ENCODE assay signal across 12 cellular contexts in the genomic region with DNA sequence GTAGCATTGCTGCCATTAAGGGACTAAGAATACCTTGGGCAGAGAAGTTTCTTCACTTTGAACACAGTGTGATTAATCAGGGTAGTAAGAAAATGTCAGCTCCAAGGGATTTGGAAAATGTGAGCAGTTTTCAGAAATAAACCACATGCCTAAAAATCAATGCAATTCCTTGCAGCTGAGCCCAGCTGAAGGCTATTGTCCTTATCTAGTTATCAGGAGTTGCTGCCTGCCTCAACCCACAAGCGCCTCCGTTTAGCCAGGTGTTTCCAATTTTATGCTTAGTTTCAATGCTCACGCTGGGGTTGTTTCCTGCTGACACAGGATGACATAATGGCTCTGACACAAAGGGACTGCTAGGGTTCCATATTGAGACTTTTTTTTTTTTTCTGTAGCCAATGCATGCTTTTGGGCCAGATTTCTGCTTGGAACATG.
DNase-seq lines count a peak whose midpoint lies in the region; ATAC-seq, FAIRE-seq and TF ChIP-seq lines count a peak whose summit lies in the region.
"Had no signal": no experiment of that assay in that cellular context is flagged by ENCODE, and none has a peak within 500 bp of the region (broad histone marks: within the 10 kb centered on the region; RNA-seq: fewer than 3 reads in every experiment).

No MANE protein-coding gene starts in this region.

- no peaks in the 10 kb centered on the region for H3K79me1 ChIP-seq in H1 (ENCODE audit: low read depth, low read length)

- no peak for TF ChIP-seq RAD21 in H1 (IDR thresholded peaks at IDR 0.05 in 1 of 2, conservative IDR thresholded peaks at IDR 0.05 in 1 of 2; ENCODE audit: low read depth in 2 of 2, low read length in 2 of 2)

- TF ChIP-seq POLR2A in H1 (IDR thresholded peaks at IDR 0.05; ENCODE audit: control extremely low read depth in 1 of 2, low read depth in 2 of 2, low read length in 2 of 2) = no peak

- intact Hi-C loops in activated CD4-positive, alpha-beta T cell treated with anti-CD3 and anti-CD28 coated beads, Interleukin-2, amount 10 ng/mL, durations not matched to agents 24 days and 14 days (cut with micrococcal nuclease) = loop anchor here (5.0 kb wide), 1 partner anchor 75 kb away; no protein-coding TSS in a partner anchor

- H4K20me1 ChIP-seq in H1 (replicated peaks in 1 of 2; ENCODE audit: control insufficient read depth in 1 of 2, insufficient read depth in 2 of 2, low read length in 2 of 2) = no peaks in the 10 kb centered on the region

- no peak overlapping the region for H2BK20ac ChIP-seq in H1 (ENCODE audit: low read length)

- no peaks in the 10 kb centered on the region; the same call in 1 of the 2 replicates for H3K23me2 ChIP-seq in H1 (ENCODE audit: low read depth, low read length)

- no peaks in the 10 kb centered on the region for H3K27me3 Mint-ChIP-seq in activated CD4-positive, alpha-beta T cell treated with anti-CD3 and anti-CD28 coated beads, Interleukin-2, amount 10 ng/mL, durations not matched to agents 24 days and 14 days
- no peaks in the 10 kb centered on the region for H3K27me3 Mint-ChIP-seq in activated CD4-positive, alpha-beta T cell treated with anti-CD3 and anti-CD28 coated beads, Interleukin-2, amount 10 ng/mL, durations not matched to agents 7 days and 5 days
- H3K27me3 Mint-ChIP-seq: B cell had no signal

- WGBS in H1 (ENCODE audit: extremely low coverage in 1 of 2, insufficient coverage in 1 of 2, insufficient read length in 1 of 2, insufficient replicate concordance in 2 of 2, low coverage in 1 of 2, low lambda C conversion rate in 2 of 2, missing lambda C conversion rate in 1 of 2), 2 experiments = 26% methylated on average over 3 of the region's 3 CpGs; no CpG with 5 or more reads in 1 of the 2 experiments

- H3K9me3 ChIP-seq in H1 (ENCODE audit: insufficient read depth in 2 of 2, low read depth in 1 of 2, low read length in 1 of 2) = peaks cover 4 to 8% of the 10 kb centered on the region in 2 experiments; a peak in 2 of 4 replicates

- H3K4ac ChIP-seq in H1 (replicated peaks; ENCODE audit: insufficient read length, low read depth, low read length) = no peak overlapping the region

- no peak overlapping the region for H4K8ac ChIP-seq in H1 (ENCODE audit: extremely low read depth, insufficient read depth, low read length)

- H3K14ac ChIP-seq in H1 (ENCODE audit: insufficient read length) = no peak overlapping the region

- H4K5ac ChIP-seq in H1 (ENCODE audit: insufficient read length, low read depth, low read length) = no peak overlapping the region

- CTCF ChIA-PET in activated CD4-positive, alpha-beta T cell treated with anti-CD3 and anti-CD28 coated beads, Interleukin-2, amount 10 ng/mL, durations not matched to agents 7 days and 5 days (lab: Charles Lee) = interaction anchor here (1.1 to 1.3 kb wide), 2 partner anchors 11 to 87 kb away, joined by 4 read pairs; no protein-coding TSS in a partner anchor
- CTCF ChIA-PET in H1 (lab: Charles Lee; ENCODE audit: partially characterized antibody) = interaction anchor here (0.9 to 1.2 kb wide), 3 partner anchors 11 to 28 kb away, joined by 3 read pairs; no protein-coding TSS in a partner anchor

- H2BK5ac ChIP-seq in H1 (ENCODE audit: low read depth, low read length) = no peak overlapping the region

- ATAC-seq in HG03439 (IDR thresholded peaks at IDR 0.05; ENCODE audit: unreplicated experiment) = no peak
- ATAC-seq: left colon had no signal

- H4K91ac ChIP-seq in H1 (replicated peaks; ENCODE audit: insufficient read length, low read length) = no peak overlapping the region

- FAIRE-seq in H1 (lab: Jason Lieb, UNC) = peak; percentile 36

- no peak overlapping the region for H3K9ac ChIP-seq in H1 (replicated peaks in 1 of 4; ENCODE audit: extremely low read depth in 1 of 4, low read depth in 3 of 4, low read length in 3 of 4)

- peaks cover 0 to 11% (median 0%) of the 10 kb centered on the region in 4 experiments; a peak in 2 of 7 replicates for H3K4me1 ChIP-seq in H1 (replicated peaks in 1 of 4; ENCODE audit: control insufficient read depth in 3 of 4, insufficient read depth in 4 of 4, low read length in 3 of 4)

- H2BK15ac ChIP-seq in H1 (ENCODE audit: low read length) = no peak overlapping the region

- no peak for DNase-seq in activated CD4-positive, alpha-beta T cell treated with anti-CD3 and anti-CD28 coated beads, Interleukin-2, amount 10 ng/mL, durations not matched to agents 24 days and 14 days
- no peak for DNase-seq in activated CD4-positive, alpha-beta T cell treated with anti-CD3 and anti-CD28 coated beads, Interleukin-2, amount 10 ng/mL, durations not matched to agents 7 days and 5 days
- peak; percentile 99 for DNase-seq in NCI-H146 (lab: John Stamatoyannopoulos, UW)
- DNase-seq in H1 (ENCODE audit: low read depth in 1 of 2, low spot score in 2 of 2) = no peak
- DNase-seq in non-pigmented ciliary epithelial cell (ENCODE audit: low read depth) = peak; percentile 84
- DNase-seq in SKM-1 (lab: John Stamatoyannopoulos, UW; ENCODE audit: unreplicated experiment) = no peak
- DNase-seq in HK-2 (ENCODE audit: unreplicated experiment) = no peak
- DNase-seq: activated naive CD4-positive, alpha-beta T cell; left colon; stimulated activated CD4-positive, alpha-beta T cell treated with anti-CD3 and anti-CD28 coated beads, Interleukin-4, amount 100 ng/mL, for 24 hours had no signal

- peaks cover 11% of the 10 kb centered on the region for H3K36me3 Mint-ChIP-seq in activated CD4-positive, alpha-beta T cell treated with anti-CD3 and anti-CD28 coated beads, Interleukin-2, amount 10 ng/mL, durations not matched to agents 24 days and 14 days (ENCODE audit: low read depth)
- H3K36me3 Mint-ChIP-seq in activated CD4-positive, alpha-beta T cell treated with anti-CD3 and anti-CD28 coated beads, Interleukin-2, amount 10 ng/mL, durations not matched to agents 7 days and 5 days (ENCODE audit: low read depth) = peaks cover 11% of the 10 kb centered on the region

- H3K23ac ChIP-seq in H1 (ENCODE audit: insufficient read length) = no peak overlapping the region

- peaks cover 4% of the 10 kb centered on the region for H3K9me3 Mint-ChIP-seq in activated CD4-positive, alpha-beta T cell treated with anti-CD3 and anti-CD28 coated beads, Interleukin-2, amount 10 ng/mL, durations not matched to agents 24 days and 14 days
- H3K9me3 Mint-ChIP-seq in activated CD4-positive, alpha-beta T cell treated with anti-CD3 and anti-CD28 coated beads, Interleukin-2, amount 10 ng/mL, durations not matched to agents 7 days and 5 days = peaks cover 12% of the 10 kb centered on the region

- POLR2A ChIA-PET in activated CD4-positive, alpha-beta T cell treated with anti-CD3 and anti-CD28 coated beads, Interleukin-2, amount 10 ng/mL, durations not matched to agents 7 days and 5 days (lab: Charles Lee) = no interaction called here
- POLR2A ChIA-PET in H1 (lab: Charles Lee; ENCODE audit: partially characterized antibody) = no interaction called here

- H3K79me2 ChIP-seq in H1 (ENCODE audit: control insufficient read depth in 1 of 2, insufficient read depth in 2 of 2, low read length in 2 of 2) = no peaks in the 10 kb centered on the region

- no peaks in the 10 kb centered on the region; a peak in 1 of 8 replicates for H3K36me3 ChIP-seq in H1 (ENCODE audit: control insufficient read depth in 2 of 4, insufficient read depth in 4 of 4, low read length in 3 of 4)

- peak overlapping the region; percentile 3; the same call in 1 of the 2 replicates for H3K18ac ChIP-seq in H1 (ENCODE audit: extremely low read depth, low read length)

- no peak for TF ChIP-seq CTCF in H1 (IDR thresholded peaks at IDR 0.05; ENCODE audit: control extremely low read depth in 1 of 3, insufficient read depth in 1 of 3, low read depth in 1 of 3, low read length in 3 of 3)

- H2AFZ ChIP-seq in H1 (ENCODE audit: low read length) = no peak overlapping the region

- no peak for TF ChIP-seq EP300 in H1 (IDR thresholded peaks at IDR 0.05; ENCODE audit: borderline replicate concordance in 1 of 2, low read depth in 2 of 2, low read length in 2 of 2)

- H2AK5ac ChIP-seq in H1 (ENCODE audit: low read depth, low read length) = no peak overlapping the region

- H3K4me3 Mint-ChIP-seq in activated CD4-positive, alpha-beta T cell treated with anti-CD3 and anti-CD28 coated beads, Interleukin-2, amount 10 ng/mL, durations not matched to agents 24 days and 14 days = no peak overlapping the region
- no peak overlapping the region for H3K4me3 Mint-ChIP-seq in activated CD4-positive, alpha-beta T cell treated with anti-CD3 and anti-CD28 coated beads, Interleukin-2, amount 10 ng/mL, durations not matched to agents 7 days and 5 days
- H3K4me3 Mint-ChIP-seq: B cell had no signal

- H3K56ac ChIP-seq in H1 (replicated peaks; ENCODE audit: insufficient read length, low read depth, low read length) = no peak overlapping the region

- H3K4me1 Mint-ChIP-seq in activated CD4-positive, alpha-beta T cell treated with anti-CD3 and anti-CD28 coated beads, Interleukin-2, amount 10 ng/mL, durations not matched to agents 24 days and 14 days = peaks cover 12% of the 10 kb centered on the region
- H3K4me1 Mint-ChIP-seq in activated CD4-positive, alpha-beta T cell treated with anti-CD3 and anti-CD28 coated beads, Interleukin-2, amount 10 ng/mL, durations not matched to agents 7 days and 5 days = peaks cover 5% of the 10 kb centered on the region
- H3K4me1 Mint-ChIP-seq: B cell had no signal

- no peak overlapping the region; the same call in 1 of the 2 replicates for H3K27ac ChIP-seq in H1 (ENCODE audit: low read depth, low read length)

- H3K27ac Mint-ChIP-seq in activated CD4-positive, alpha-beta T cell treated with anti-CD3 and anti-CD28 coated beads, Interleukin-2, amount 10 ng/mL, durations not matched to agents 24 days and 14 days = peak overlapping the region; percentile 46
- H3K27ac Mint-ChIP-seq in activated CD4-positive, alpha-beta T cell treated with anti-CD3 and anti-CD28 coated beads, Interleukin-2, amount 10 ng/mL, durations not matched to agents 7 days and 5 days = no peak overlapping the region
- H3K27ac Mint-ChIP-seq: B cell had no signal

- H3K27me3 ChIP-seq in H1 (replicated peaks in 1 of 4; ENCODE audit: control insufficient read depth in 3 of 4, extremely low read depth in 1 of 4, insufficient read depth in 3 of 4, low read length in 3 of 4) = no peaks in the 10 kb centered on the region

- no peak overlapping the region for H2BK120ac ChIP-seq in H1 (replicated peaks; ENCODE audit: low read depth, low read length)

- H3K4me3 ChIP-seq in H1 (ENCODE audit: extremely low read depth in 1 of 4, insufficient read depth in 2 of 4, low read depth in 3 of 4, low read length in 4 of 4) = no peak overlapping the region

- H3K4me2 ChIP-seq in H1 (ENCODE audit: insufficient read depth in 1 of 2, low read depth in 2 of 2, low read length in 2 of 2) = no peak overlapping the region

- H2BK12ac ChIP-seq in H1 (ENCODE audit: low read depth, low read length) = no peak overlapping the region

TF ChIP-seq in H1, 55 proteins besides CTCF, POLR2A, EP300 and RAD21:
- peak; percentile 33; the same call in 1 of the 2 replicates for TF ChIP-seq CREB1 (IDR thresholded peaks at IDR 0.05)
- 0 out of 2 replicates have a peak, but pooled peaks have one; percentile 54 for TF ChIP-seq TCF12 (IDR thresholded peaks at IDR 0.05; ENCODE audit: low read depth, low read length)
- no peak for TF ChIP-seq KDM5A (IDR thresholded peaks at IDR 0.05; ENCODE audit: low read length)

Comparison
In these comparisons a context has a peak if more than half of its experiments do, and no peak if none do; other contexts are left out.
1. DNase-seq: peak in NCI-H146 (single experiment) and non-pigmented ciliary epithelial cell (single experiment); none in activated CD4-positive, alpha-beta T cell treated with anti-CD3 and anti-CD28 coated beads, Interleukin-2, amount 10 ng/mL, durations not matched to agents 24 days and 14 days (single experiment), activated CD4-positive, alpha-beta T cell treated with anti-CD3 and anti-CD28 coated beads, Interleukin-2, amount 10 ng/mL, durations not matched to agents 7 days and 5 days (single experiment), H1 (0 of 2), SKM-1 (single experiment) and HK-2 (single experiment).